In genomic region chr7:7938471-7938870, GRCh38 we compare ENCODE assay signal across 10 cellular contexts.
"Had no signal": no experiment of that assay in that cellular context is flagged by ENCODE, and none has a peak within 500 bp of the region (broad histone marks: within the 10 kb centered on the region; RNA-seq: fewer than 3 reads in every experiment).

No MANE protein-coding gene starts in this region.

- H3K27ac ChIP-seq: HL-60, KMS-11 had no signal

- DNase-seq: H7, HFFc6, IMR-90, Karpas-422, KBM-7 had no signal

- H3K9ac ChIP-seq: KMS-11 had no signal

- H3K36me3 ChIP-seq: HAP-1 had no signal

- ATAC-seq: GM23338, HCT116 had no signal

- H2AFZ ChIP-seq: GM23338 had no signal

- H3K4me3 ChIP-seq: GM23338, HAP-1 had no signal

- H3K4me2 ChIP-seq: GM23338, KMS-11 had no signal

- H3K9me3 ChIP-seq: HAP-1 had no signal
